Comparison of ENCODE assay signal across 11 cellular contexts in the genomic region with DNA sequence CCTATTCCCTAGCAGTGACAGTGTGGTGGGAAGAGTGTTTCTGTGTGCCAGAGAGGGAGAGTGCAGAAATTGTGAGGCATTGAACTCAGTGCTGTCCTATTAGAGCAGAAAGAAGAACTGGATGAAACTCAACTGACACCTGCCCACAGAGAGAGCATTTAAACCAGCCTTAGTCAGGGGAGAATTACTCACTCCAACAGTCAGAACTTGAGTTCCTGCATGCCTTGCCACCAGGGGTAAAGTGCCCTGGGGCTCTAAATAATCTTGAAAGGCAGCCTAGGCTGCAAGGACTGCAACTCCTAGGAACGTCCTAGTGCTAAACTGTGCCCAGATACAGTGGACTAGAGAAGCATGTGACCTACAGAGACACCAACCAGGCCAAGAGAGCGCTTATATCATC. TPM values are rescaled to one million over a fixed set of nuclear protein-coding genes. Genes with fewer than 3 reads are reported as not detected.
DNase-seq lines count a peak whose midpoint lies in the region; ATAC-seq and TF ChIP-seq lines count a peak whose summit lies in the region.
"Had no signal": no experiment of that assay in that cellular context is flagged by ENCODE, and none has a peak within 500 bp of the region (broad histone marks: within the 10 kb centered on the region; RNA-seq: fewer than 3 reads in every experiment).

No MANE protein-coding gene starts in this region.

- peak overlapping the region; percentile 76 for H3K27ac Mint-ChIP-seq in T-helper 2 cell treated with Interferon-gamma antibody and Interleukin-4, amounts not matched to agents 5 μg/mL and 100 μg/mL, for 36 hours

- H3K36me3 Mint-ChIP-seq in T-helper 2 cell treated with Interferon-gamma antibody and Interleukin-4, amounts not matched to agents 5 μg/mL and 100 μg/mL, for 36 hours (ENCODE audit: low read depth), result peaks cover 78% of the 10 kb centered on the region

- peak; percentile 23 for DNase-seq in T-helper 2 cell treated with Interferon-gamma antibody and Interleukin-4, amounts not matched to agents 5 μg/mL and 100 μg/mL, for 36 hours (ENCODE audit: low spot score)
- no peak for DNase-seq in T-helper 2 cell
- peak; percentile 57 for DNase-seq in NOMO-1 treated with DMSO at 0.1 percent for 48 hours (lab: John Stamatoyannopoulos, UW; ENCODE audit: unreplicated experiment)
- DNase-seq in hepatic stellate cell (ENCODE audit: low spot score), result no peak
- DNase-seq in Peyer's patch, result no peak
- DNase-seq: 8988T, amygdala had no signal

- H3K4me3 ChIP-seq in neutrophil (ENCODE audit: low read depth in 1 of 2, low read length in 1 of 2), result no peak overlapping the region
- H3K4me3 ChIP-seq in Peyer's patch, result no peak overlapping the region

- H3K9me3 ChIP-seq in neutrophil (no peaks in the 10 kb centered on the region), Peyer's patch (no peaks in the 10 kb centered on the region)

- TF ChIP-seq CTCF in neutrophil (IDR thresholded peaks at IDR 0.05), result no peak
- TF ChIP-seq CTCF in Peyer's patch (IDR thresholded peaks at IDR 0.05), result no peak

- H3K4me1 Mint-ChIP-seq in T-helper 2 cell treated with Interferon-gamma antibody and Interleukin-4, amounts not matched to agents 5 μg/mL and 100 μg/mL, for 36 hours (ENCODE audit: low read depth), result peaks cover 38% of the 10 kb centered on the region

- H3K27me3 ChIP-seq in neutrophil, result no peaks in the 10 kb centered on the region
- no peaks in the 10 kb centered on the region for H3K27me3 ChIP-seq in Peyer's patch

- H3K27me3 Mint-ChIP-seq in T-helper 2 cell treated with Interferon-gamma antibody and Interleukin-4, amounts not matched to agents 5 μg/mL and 100 μg/mL, for 36 hours (ENCODE audit: low read depth), result no peaks in the 10 kb centered on the region

- no peak for TF ChIP-seq POLR2A in Peyer's patch (IDR thresholded peaks at IDR 0.05)

- H3K4me1 ChIP-seq in neutrophil (ENCODE audit: control insufficient read depth in 1 of 2, insufficient read depth in 1 of 2, low read depth in 1 of 2, low read length in 1 of 2) (no peaks in the 10 kb centered on the region), Peyer's patch (no peaks in the 10 kb centered on the region)

- H3K27ac ChIP-seq in neutrophil, result peak overlapping the region; percentile 6
- no peak overlapping the region for H3K27ac ChIP-seq in Peyer's patch

- no peak overlapping the region for H3K4me3 Mint-ChIP-seq in T-helper 2 cell treated with Interferon-gamma antibody and Interleukin-4, amounts not matched to agents 5 μg/mL and 100 μg/mL, for 36 hours

- H3K9me3 Mint-ChIP-seq in T-helper 2 cell treated with Interferon-gamma antibody and Interleukin-4, amounts not matched to agents 5 μg/mL and 100 μg/mL, for 36 hours, result peaks cover 13% of the 10 kb centered on the region

- H3K36me3 ChIP-seq in neutrophil, result no peaks in the 10 kb centered on the region
- no peaks in the 10 kb centered on the region for H3K36me3 ChIP-seq in Peyer's patch

- ATAC-seq in HG02759 (IDR thresholded peaks at IDR 0.05; ENCODE audit: unreplicated experiment), result peak; percentile 75
- no peak for ATAC-seq in GM21447 (IDR thresholded peaks at IDR 0.05; ENCODE audit: unreplicated experiment)

RNA-seq across cellular contexts. Expression of a gene that starts 12.8 kb away (rescaled TPM):
- total RNA-seq in Peyer's patch, result 10 to 100 TPM in 1 of 4 donors, 1 to 10 TPM in 1, under 1 TPM in 2; 0.57 to 13.2 (median 1.1) TPM
- total RNA-seq: pulmonary artery endothelial cell had no signal

Comparison
In these comparisons a context has a peak if more than half of its experiments do, and no peak if none do; other contexts are left out.
1. DNase-seq: peak in T-helper 2 cell treated with Interferon-gamma antibody and Interleukin-4, amounts not matched to agents 5 μg/mL and 100 μg/mL, for 36 hours (single experiment) and NOMO-1 treated with DMSO at 0.1 percent for 48 hours (single experiment); none in T-helper 2 cell (0 of 5), hepatic stellate cell (single experiment) and Peyer's patch (0 of 3).